Comparison of ENCODE assay signal across 1 cellular context in the genomic region with DNA sequence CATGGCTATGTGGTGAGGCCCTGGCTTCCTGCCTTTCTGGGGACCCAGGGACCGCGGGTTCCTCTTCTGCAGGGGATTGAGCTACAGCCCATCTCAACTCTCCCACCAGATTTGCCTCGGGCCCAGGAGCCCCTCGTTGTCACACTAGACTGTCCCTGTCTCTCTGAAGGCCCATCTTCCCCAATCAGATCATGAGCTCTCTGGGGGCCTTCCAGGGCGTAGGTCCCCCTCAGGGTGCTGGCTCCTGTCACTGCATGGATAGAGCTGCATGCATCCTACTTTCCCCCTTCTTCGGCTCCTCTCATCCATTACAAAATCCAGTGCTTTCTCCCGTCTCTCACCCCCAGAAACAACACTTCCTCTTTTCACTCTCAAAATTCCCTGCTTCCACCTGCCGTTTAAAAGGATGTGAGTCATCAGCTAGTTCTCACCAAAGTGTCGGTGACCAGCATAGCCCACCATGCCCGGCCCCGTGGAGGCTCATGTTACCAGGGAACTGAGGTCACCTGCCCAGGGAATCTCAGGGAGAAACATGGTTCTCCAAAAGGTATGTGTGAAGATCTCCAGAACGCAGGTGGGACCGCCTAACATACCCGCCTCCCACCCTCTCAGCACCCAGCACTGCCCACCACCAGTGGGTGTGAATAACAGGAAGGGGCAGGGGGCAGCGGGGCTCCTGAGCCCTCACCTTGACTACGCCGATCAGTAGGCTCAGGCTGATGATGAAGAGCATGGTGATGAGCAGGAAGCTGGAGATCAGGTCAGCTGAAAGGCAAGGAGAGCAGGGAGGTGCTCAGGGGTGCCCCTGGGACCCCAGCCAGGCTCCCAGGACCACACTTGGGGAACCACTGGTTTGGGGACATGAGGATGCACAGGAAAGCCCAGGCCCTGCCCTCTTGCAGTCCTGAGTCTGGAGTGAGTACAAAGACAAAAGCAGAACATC.
TF ChIP-seq lines count a peak whose summit lies in the region.

No MANE protein-coding gene starts in this region.

TF ChIP-seq in K562, 482 proteins besides CTCF, POLR2A, EP300 and RAD21 (continued from another document):
- TF ChIP-seq, protein P1, sequence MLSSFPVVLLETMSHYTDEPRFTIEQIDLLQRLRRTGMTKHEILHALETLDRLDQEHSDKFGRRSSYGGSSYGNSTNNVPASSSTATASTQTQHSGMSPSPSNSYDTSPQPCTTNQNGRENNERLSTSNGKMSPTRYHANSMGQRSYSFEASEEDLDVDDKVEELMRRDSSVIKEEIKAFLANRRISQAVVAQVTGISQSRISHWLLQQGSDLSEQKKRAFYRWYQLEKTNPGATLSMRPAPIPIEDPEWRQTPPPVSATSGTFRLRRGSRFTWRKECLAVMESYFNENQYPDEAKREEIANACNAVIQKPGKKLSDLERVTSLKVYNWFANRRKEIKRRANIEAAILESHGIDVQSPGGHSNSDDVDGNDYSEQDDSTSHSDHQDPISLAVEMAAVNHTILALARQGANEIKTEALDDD (IDR thresholded peaks at IDR 0.05), result peak; percentile 66
- TF ChIP-seq TRIM28 (IDR thresholded peaks at IDR 0.05) (no peak), ETV5 (CRISPR knock-in tag; IDR thresholded peaks at IDR 0.05; ENCODE audit: low read depth) (peak; percentile 65; the same call in 1 of the 2 replicates), ZNF121 (CRISPR knock-in tag; conservative IDR thresholded peaks at IDR 0.05) (0 out of 2 replicates have a peak, but pooled peaks have one; percentile 4), ZNF408 (CRISPR knock-in tag; IDR thresholded peaks at IDR 0.05; ENCODE audit: low read depth) (no peak), NONO (IDR thresholded peaks at IDR 0.05; ENCODE audit: low read depth in 2 of 2, low read length in 1 of 2) (no peak), BDP1 (IDR thresholded peaks at IDR 0.05; ENCODE audit: insufficient read depth, insufficient read length) (no peak), JUNB (CRISPR knock-in tag; conservative IDR thresholded peaks at IDR 0.05) (peak; percentile 66), ZNF444 (CRISPR knock-in tag; IDR thresholded peaks at IDR 0.05) (no peak), MXI1 (IDR thresholded peaks at IDR 0.05; ENCODE audit: low read depth, low read length) (no peak), POLR2H (tag; IDR thresholded peaks at IDR 0.05; ENCODE audit: low read depth) (no peak), ZNF583 (CRISPR knock-in tag; IDR thresholded peaks at IDR 0.05) (no peak), KDM1A (IDR thresholded peaks at IDR 0.05) (no peak), JUN (IDR thresholded peaks at IDR 0.05; ENCODE audit: borderline replicate concordance, low read depth, low read length) (peak; percentile 78), JUN (CRISPR knock-in tag; IDR thresholded peaks at IDR 0.05; ENCODE audit: borderline replicate concordance) (0 out of 2 replicates have a peak, but pooled peaks have one; percentile 49), DPF2 (IDR thresholded peaks at IDR 0.05) (peak; percentile 75), ZNF134 (CRISPR knock-in tag; conservative IDR thresholded peaks at IDR 0.05) (no peak), ZEB2 (IDR thresholded peaks at IDR 0.05) (peak; percentile 65; the same call in 1 of the 2 replicates), RBM15 (IDR thresholded peaks at IDR 0.05; ENCODE audit: insufficient read depth, low read length) (no peak), ZFP30 (CRISPR knock-in tag; IDR thresholded peaks at IDR 0.05; ENCODE audit: borderline replicate concordance) (no peak), GTF2E2 (tag; IDR thresholded peaks at IDR 0.05) (no peak), ZNF551 (CRISPR knock-in tag; IDR thresholded peaks at IDR 0.05) (no peak), MAFF (IDR thresholded peaks at IDR 0.05; ENCODE audit: low read length) (no peak), HNRNPH1 (optimal IDR thresholded peaks at IDR 0.05; ENCODE audit: low read depth, low read length) (no peak), ESRRB (CRISPR knock-in tag; IDR thresholded peaks at IDR 0.05; ENCODE audit: borderline replicate concordance) (no peak), TRIM24 (IDR thresholded peaks at IDR 0.05) (0 out of 4 replicates have a peak, but pooled peaks of 1 of the 2 experiments have one; percentile 19)
- TF ChIP-seq, protein P2, sequence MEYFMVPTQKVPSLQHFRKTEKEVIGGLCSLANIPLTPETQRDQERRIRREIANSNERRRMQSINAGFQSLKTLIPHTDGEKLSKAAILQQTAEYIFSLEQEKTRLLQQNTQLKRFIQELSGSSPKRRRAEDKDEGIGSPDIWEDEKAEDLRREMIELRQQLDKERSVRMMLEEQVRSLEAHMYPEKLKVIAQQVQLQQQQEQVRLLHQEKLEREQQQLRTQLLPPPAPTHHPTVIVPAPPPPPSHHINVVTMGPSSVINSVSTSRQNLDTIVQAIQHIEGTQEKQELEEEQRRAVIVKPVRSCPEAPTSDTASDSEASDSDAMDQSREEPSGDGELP (CRISPR knock-in tag; IDR thresholded peaks at IDR 0.05; ENCODE audit: borderline replicate concordance), result no peak
- TF ChIP-seq, protein P3, sequence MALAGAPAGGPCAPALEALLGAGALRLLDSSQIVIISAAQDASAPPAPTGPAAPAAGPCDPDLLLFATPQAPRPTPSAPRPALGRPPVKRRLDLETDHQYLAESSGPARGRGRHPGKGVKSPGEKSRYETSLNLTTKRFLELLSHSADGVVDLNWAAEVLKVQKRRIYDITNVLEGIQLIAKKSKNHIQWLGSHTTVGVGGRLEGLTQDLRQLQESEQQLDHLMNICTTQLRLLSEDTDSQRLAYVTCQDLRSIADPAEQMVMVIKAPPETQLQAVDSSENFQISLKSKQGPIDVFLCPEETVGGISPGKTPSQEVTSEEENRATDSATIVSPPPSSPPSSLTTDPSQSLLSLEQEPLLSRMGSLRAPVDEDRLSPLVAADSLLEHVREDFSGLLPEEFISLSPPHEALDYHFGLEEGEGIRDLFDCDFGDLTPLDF (CRISPR knock-in tag; IDR thresholded peaks at IDR 0.05), result no peak
- TF ChIP-seq, protein P4, sequence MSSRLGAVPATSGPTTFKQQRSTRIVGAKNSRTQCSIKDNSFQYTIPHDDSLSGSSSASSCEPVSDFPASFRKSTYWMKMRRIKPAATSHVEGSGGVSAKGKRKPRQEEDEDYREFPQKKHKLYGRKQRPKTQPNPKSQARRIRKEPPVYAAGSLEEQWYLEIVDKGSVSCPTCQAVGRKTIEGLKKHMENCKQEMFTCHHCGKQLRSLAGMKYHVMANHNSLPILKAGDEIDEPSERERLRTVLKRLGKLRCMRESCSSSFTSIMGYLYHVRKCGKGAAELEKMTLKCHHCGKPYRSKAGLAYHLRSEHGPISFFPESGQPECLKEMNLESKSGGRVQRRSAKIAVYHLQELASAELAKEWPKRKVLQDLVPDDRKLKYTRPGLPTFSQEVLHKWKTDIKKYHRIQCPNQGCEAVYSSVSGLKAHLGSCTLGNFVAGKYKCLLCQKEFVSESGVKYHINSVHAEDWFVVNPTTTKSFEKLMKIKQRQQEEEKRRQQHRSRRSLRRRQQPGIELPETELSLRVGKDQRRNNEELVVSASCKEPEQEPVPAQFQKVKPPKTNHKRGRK (tag; IDR thresholded peaks at IDR 0.05), result no peak
- TF ChIP-seq, protein P5, sequence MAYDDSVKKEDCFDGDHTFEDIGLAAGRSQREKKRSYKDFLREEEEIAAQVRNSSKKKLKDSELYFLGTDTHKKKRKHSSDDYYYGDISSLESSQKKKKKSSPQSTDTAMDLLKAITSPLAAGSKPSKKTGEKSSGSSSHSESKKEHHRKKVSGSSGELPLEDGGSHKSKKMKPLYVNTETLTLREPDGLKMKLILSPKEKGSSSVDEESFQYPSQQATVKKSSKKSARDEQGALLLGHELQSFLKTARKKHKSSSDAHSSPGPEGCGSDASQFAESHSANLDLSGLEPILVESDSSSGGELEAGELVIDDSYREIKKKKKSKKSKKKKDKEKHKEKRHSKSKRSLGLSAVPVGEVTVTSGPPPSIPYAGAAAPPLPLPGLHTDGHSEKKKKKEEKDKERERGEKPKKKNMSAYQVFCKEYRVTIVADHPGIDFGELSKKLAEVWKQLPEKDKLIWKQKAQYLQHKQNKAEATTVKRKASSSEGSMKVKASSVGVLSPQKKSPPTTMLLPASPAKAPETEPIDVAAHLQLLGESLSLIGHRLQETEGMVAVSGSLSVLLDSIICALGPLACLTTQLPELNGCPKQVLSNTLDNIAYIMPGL (CRISPR knock-in tag; IDR thresholded peaks at IDR 0.05), result no peak
- TF ChIP-seq, protein P6, sequence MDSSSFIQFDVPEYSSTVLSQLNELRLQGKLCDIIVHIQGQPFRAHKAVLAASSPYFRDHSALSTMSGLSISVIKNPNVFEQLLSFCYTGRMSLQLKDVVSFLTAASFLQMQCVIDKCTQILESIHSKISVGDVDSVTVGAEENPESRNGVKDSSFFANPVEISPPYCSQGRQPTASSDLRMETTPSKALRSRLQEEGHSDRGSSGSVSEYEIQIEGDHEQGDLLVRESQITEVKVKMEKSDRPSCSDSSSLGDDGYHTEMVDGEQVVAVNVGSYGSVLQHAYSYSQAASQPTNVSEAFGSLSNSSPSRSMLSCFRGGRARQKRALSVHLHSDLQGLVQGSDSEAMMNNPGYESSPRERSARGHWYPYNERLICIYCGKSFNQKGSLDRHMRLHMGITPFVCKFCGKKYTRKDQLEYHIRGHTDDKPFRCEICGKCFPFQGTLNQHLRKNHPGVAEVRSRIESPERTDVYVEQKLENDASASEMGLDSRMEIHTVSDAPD (CRISPR knock-in tag; IDR thresholded peaks at IDR 0.05), result no peak
- TF ChIP-seq, protein P7, sequence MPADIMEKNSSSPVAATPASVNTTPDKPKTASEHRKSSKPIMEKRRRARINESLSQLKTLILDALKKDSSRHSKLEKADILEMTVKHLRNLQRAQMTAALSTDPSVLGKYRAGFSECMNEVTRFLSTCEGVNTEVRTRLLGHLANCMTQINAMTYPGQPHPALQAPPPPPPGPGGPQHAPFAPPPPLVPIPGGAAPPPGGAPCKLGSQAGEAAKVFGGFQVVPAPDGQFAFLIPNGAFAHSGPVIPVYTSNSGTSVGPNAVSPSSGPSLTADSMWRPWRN (IDR thresholded peaks at IDR 0.05; ENCODE audit: low read depth), result no peak
- TF ChIP-seq, protein P8, sequence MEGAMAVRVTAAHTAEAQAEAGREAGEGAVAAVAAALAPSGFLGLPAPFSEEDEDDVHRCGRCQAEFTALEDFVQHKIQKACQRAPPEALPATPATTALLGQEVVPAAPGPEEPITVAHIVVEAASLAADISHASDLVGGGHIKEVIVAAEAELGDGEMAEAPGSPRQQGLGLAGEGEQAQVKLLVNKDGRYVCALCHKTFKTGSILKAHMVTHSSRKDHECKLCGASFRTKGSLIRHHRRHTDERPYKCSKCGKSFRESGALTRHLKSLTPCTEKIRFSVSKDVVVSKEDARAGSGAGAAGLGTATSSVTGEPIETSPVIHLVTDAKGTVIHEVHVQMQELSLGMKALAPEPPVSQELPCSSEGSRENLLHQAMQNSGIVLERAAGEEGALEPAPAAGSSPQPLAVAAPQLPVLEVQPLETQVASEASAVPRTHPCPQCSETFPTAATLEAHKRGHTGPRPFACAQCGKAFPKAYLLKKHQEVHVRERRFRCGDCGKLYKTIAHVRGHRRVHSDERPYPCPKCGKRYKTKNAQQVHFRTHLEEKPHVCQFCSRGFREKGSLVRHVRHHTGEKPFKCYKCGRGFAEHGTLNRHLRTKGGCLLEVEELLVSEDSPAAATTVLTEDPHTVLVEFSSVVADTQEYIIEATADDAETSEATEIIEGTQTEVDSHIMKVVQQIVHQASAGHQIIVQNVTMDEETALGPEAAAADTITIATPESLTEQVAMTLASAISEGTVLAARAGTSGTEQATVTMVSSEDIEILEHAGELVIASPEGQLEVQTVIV (CRISPR knock-in tag; IDR thresholded peaks at IDR 0.05; ENCODE audit: borderline replicate concordance), result 0 out of 2 replicates have a peak, but pooled peaks have one; percentile 8
- TF ChIP-seq, protein P9, sequence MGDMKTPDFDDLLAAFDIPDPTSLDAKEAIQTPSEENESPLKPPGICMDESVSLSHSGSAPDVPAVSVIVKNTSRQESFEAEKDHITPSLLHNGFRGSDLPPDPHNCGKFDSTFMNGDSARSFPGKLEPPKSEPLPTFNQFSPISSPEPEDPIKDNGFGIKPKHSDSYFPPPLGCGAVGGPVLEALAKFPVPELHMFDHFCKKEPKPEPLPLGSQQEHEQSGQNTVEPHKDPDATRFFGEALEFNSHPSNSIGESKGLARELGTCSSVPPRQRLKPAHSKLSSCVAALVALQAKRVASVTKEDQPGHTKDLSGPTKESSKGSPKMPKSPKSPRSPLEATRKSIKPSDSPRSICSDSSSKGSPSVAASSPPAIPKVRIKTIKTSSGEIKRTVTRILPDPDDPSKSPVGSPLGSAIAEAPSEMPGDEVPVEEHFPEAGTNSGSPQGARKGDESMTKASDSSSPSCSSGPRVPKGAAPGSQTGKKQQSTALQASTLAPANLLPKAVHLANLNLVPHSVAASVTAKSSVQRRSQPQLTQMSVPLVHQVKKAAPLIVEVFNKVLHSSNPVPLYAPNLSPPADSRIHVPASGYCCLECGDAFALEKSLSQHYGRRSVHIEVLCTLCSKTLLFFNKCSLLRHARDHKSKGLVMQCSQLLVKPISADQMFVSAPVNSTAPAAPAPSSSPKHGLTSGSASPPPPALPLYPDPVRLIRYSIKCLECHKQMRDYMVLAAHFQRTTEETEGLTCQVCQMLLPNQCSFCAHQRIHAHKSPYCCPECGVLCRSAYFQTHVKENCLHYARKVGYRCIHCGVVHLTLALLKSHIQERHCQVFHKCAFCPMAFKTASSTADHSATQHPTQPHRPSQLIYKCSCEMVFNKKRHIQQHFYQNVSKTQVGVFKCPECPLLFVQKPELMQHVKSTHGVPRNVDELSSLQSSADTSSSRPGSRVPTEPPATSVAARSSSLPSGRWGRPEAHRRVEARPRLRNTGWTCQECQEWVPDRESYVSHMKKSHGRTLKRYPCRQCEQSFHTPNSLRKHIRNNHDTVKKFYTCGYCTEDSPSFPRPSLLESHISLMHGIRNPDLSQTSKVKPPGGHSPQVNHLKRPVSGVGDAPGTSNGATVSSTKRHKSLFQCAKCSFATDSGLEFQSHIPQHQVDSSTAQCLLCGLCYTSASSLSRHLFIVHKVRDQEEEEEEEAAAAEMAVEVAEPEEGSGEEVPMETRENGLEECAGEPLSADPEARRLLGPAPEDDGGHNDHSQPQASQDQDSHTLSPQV (IDR thresholded peaks at IDR 0.05), result peak; percentile 55; the same call in 1 of the 2 replicates
